8 cellular contexts compared by ENCODE assay signal in genomic region chr7:24401628-24402593, GRCh38.
DNase-seq lines count a peak whose midpoint lies in the region; ATAC-seq and TF ChIP-seq lines count a peak whose summit lies in the region.

No MANE protein-coding gene starts in this region.

- DNase-seq in AG10803 (ENCODE audit: low read depth) (peak; percentile 26), NCI-H1092 treated with DMSO at 0.1 percent for 48 hours (lab: John Stamatoyannopoulos, UW) (peak; percentile 52), breast epithelium (ENCODE audit: low spot score in 2 of 2) (no peak), middle frontal gyrus (ENCODE audit: extremely low spot score, low spot score) (peak; percentile 22), spleen (no peak)
- no peak for DNase-seq in activated CD4-positive, alpha-beta T cell treated with anti-CD3 and anti-CD28 coated beads, Interleukin-2, amount 10 ng/mL, durations not matched to agents 7 days and 5 days
- DNase-seq in stimulated activated CD4-positive, alpha-beta T cell treated with anti-CD3 and anti-CD28 coated beads, Interleukin-12 subunit alpha, Interleukin-12 subunit beta, amount 100 ng/mL, for 4 hours: no peak

- POLR2A ChIA-PET in activated CD4-positive, alpha-beta T cell treated with anti-CD3 and anti-CD28 coated beads, Interleukin-2, amount 10 ng/mL, durations not matched to agents 7 days and 5 days (lab: Charles Lee): no interaction called here

- no peak overlapping the region for H3K4me3 Mint-ChIP-seq in activated CD4-positive, alpha-beta T cell treated with anti-CD3 and anti-CD28 coated beads, Interleukin-2, amount 10 ng/mL, durations not matched to agents 7 days and 5 days

- H3K36me3 Mint-ChIP-seq in activated CD4-positive, alpha-beta T cell treated with anti-CD3 and anti-CD28 coated beads, Interleukin-2, amount 10 ng/mL, durations not matched to agents 7 days and 5 days (ENCODE audit: low read depth): no peaks in the 10 kb centered on the region

- no peaks in the 10 kb centered on the region for H3K4me1 ChIP-seq in breast epithelium
- H3K4me1 ChIP-seq in spleen: no peaks in the 10 kb centered on the region

- TF ChIP-seq POLR2A in breast epithelium (IDR thresholded peaks at IDR 0.05) (no peak), spleen (IDR thresholded peaks at IDR 0.05) (no peak)

- TF ChIP-seq CTCF in AG10803 (conservative IDR thresholded peaks at IDR 0.05; ENCODE audit: low read length): peak; percentile 67
- peak; percentile 26 to 46 (median 37) for TF ChIP-seq CTCF in breast epithelium (IDR thresholded peaks at IDR 0.05)
- TF ChIP-seq CTCF in spleen (IDR thresholded peaks at IDR 0.05 in 8 of 11, conservative IDR thresholded peaks at IDR 0.05 in 3 of 11): peak in 5 of 11 experiments; percentile 9 to 42 (median 15)

- H3K27me3 ChIP-seq in breast epithelium: no peaks in the 10 kb centered on the region
- no peaks in the 10 kb centered on the region for H3K27me3 ChIP-seq in spleen (replicated peaks in 1 of 7)

- H3K4me3 ChIP-seq in AG10803 (ENCODE audit: low read length) (peak overlapping the region; percentile 41), breast epithelium (peak overlapping the region in 1 of 3 donors; percentile 21), spleen (no peak overlapping the region)

- H3K27me3 Mint-ChIP-seq in activated CD4-positive, alpha-beta T cell treated with anti-CD3 and anti-CD28 coated beads, Interleukin-2, amount 10 ng/mL, durations not matched to agents 7 days and 5 days: no peaks in the 10 kb centered on the region

- no peaks in the 10 kb centered on the region for H3K9me3 Mint-ChIP-seq in activated CD4-positive, alpha-beta T cell treated with anti-CD3 and anti-CD28 coated beads, Interleukin-2, amount 10 ng/mL, durations not matched to agents 7 days and 5 days

- intact Hi-C loops in breast epithelium (cut with DNase I; ENCODE audit: low total_unique reads): no loop called here
- intact Hi-C loops in spleen (cut with DNase I; ENCODE audit: low total_unique reads): loop anchor here (10.0 kb wide), 1 partner anchor 263 kb away; no protein-coding TSS in a partner anchor

- WGBS in spleen, 5 donors: 51 to 55% (median 53%) methylated on average over 13 to 14 of the region's 15 CpGs

- CTCF ChIA-PET in activated CD4-positive, alpha-beta T cell treated with anti-CD3 and anti-CD28 coated beads, Interleukin-2, amount 10 ng/mL, durations not matched to agents 7 days and 5 days (lab: Charles Lee): no interaction called here

- H3K27ac Mint-ChIP-seq in activated CD4-positive, alpha-beta T cell treated with anti-CD3 and anti-CD28 coated beads, Interleukin-2, amount 10 ng/mL, durations not matched to agents 7 days and 5 days: no peak overlapping the region

- H3K36me3 ChIP-seq in breast epithelium: no peaks in the 10 kb centered on the region
- no peaks in the 10 kb centered on the region for H3K36me3 ChIP-seq in spleen

- ATAC-seq in GM18858 (IDR thresholded peaks at IDR 0.05; ENCODE audit: unreplicated experiment): peak; percentile 66

- H3K4me1 Mint-ChIP-seq in activated CD4-positive, alpha-beta T cell treated with anti-CD3 and anti-CD28 coated beads, Interleukin-2, amount 10 ng/mL, durations not matched to agents 7 days and 5 days: no peaks in the 10 kb centered on the region

- H3K27ac ChIP-seq in breast epithelium (no peak overlapping the region), spleen (no peak overlapping the region)

- H3K9me3 ChIP-seq in breast epithelium (no peaks in the 10 kb centered on the region), spleen (no peaks in the 10 kb centered on the region)

Comparison
In these comparisons a context has a peak if more than half of its experiments do, and no peak if none do; other contexts are left out.
1. DNase-seq: peak in AG10803 (single experiment), NCI-H1092 treated with DMSO at 0.1 percent for 48 hours (single experiment) and middle frontal gyrus (single experiment); none in breast epithelium (0 of 2), spleen (single experiment), activated CD4-positive, alpha-beta T cell treated with anti-CD3 and anti-CD28 coated beads, Interleukin-2, amount 10 ng/mL, durations not matched to agents 7 days and 5 days (single experiment) and stimulated activated CD4-positive, alpha-beta T cell treated with anti-CD3 and anti-CD28 coated beads, Interleukin-12 subunit alpha, Interleukin-12 subunit beta, amount 100 ng/mL, for 4 hours (single experiment).